12 cellular contexts compared by ENCODE assay signal in genomic region chr1:93692451-93692861, GRCh38. TPM values are rescaled to one million over a fixed set of nuclear protein-coding genes. Genes with fewer than 3 reads are reported as not detected.
DNase-seq lines count a peak whose midpoint lies in the region; ATAC-seq and TF ChIP-seq lines count a peak whose summit lies in the region.
"Had no signal": no experiment of that assay in that cellular context is flagged by ENCODE, and none has a peak within 500 bp of the region (broad histone marks: within the 10 kb centered on the region; RNA-seq: fewer than 3 reads in every experiment).

No MANE protein-coding gene starts in this region.

- H3K4me3 Mint-ChIP-seq in IgD-negative memory B cell, result peak overlapping the region in 2 of 4 donors; percentile 71 to 77
- no peak overlapping the region for H3K4me3 Mint-ChIP-seq in brain
- peak overlapping the region in 7 of 8 donors; percentile 42 to 85 (median 53) for H3K4me3 Mint-ChIP-seq in naive B cell
- H3K4me3 Mint-ChIP-seq: T-helper 17 cell had no signal

- H3K4me1 ChIP-seq in BLaER1, result peaks cover 100% of the 10 kb centered on the region

- DNase-seq in naive B cell (no peak), MV-4-11 (lab: John Stamatoyannopoulos, UW) (no peak), amniotic stem cell (lab: John Stamatoyannopoulos, UW) (no peak), OCI-M1 (lab: John Stamatoyannopoulos, UW) (no peak)
- DNase-seq: effector memory CD4-positive, alpha-beta T cell; islet precursor cell; retina; T-helper 17 cell had no signal

- peak overlapping the region; percentile 97 for H3K27ac ChIP-seq in BLaER1

- TF ChIP-seq CTCF in brain (conservative IDR thresholded peaks at IDR 0.05), result no peak

- H3K36me3 ChIP-seq in BLaER1, result no peaks in the 10 kb centered on the region

- H3K4me2 ChIP-seq in BLaER1, result peak overlapping the region; percentile 92

- H3K9ac ChIP-seq in BLaER1, result peak overlapping the region; percentile 86

- H3K9me3 ChIP-seq in BLaER1, result no peaks in the 10 kb centered on the region

- no peak for ATAC-seq in naive B cell (ENCODE audit: low read depth in 2 of 2)
- no peak for ATAC-seq in HG02798 (IDR thresholded peaks at IDR 0.05; ENCODE audit: poor library complexity, unreplicated experiment)

- H3K36me3 Mint-ChIP-seq in IgD-negative memory B cell, result no peaks in the 10 kb centered on the region
- H3K36me3 Mint-ChIP-seq in brain, result no peaks in the 10 kb centered on the region
- no peaks in the 10 kb centered on the region for H3K36me3 Mint-ChIP-seq in naive B cell

- peak overlapping the region in 2 of 3 donors; percentile 60 to 67 for H3K27ac Mint-ChIP-seq in IgD-negative memory B cell
- peak overlapping the region in 3 of 5 experiments; percentile 44 to 53 (median 51) for H3K27ac Mint-ChIP-seq in brain
- peak overlapping the region in 5 of 6 donors; percentile 12 to 92 (median 55) for H3K27ac Mint-ChIP-seq in naive B cell
- H3K27ac Mint-ChIP-seq: T-helper 17 cell had no signal

- H3K27me3 Mint-ChIP-seq in IgD-negative memory B cell (no peaks in the 10 kb centered on the region), brain (peaks cover 3% of the 10 kb centered on the region), naive B cell (no peaks in the 10 kb centered on the region)

- H4K20me1 ChIP-seq in BLaER1, result no peaks in the 10 kb centered on the region

- H3K9me3 Mint-ChIP-seq in IgD-negative memory B cell (no peaks in the 10 kb centered on the region), brain (peaks cover 0 to 4% (median 0%) of the 10 kb centered on the region in 5 experiments), naive B cell (no peaks in the 10 kb centered on the region)

- H3K4me3 ChIP-seq in BLaER1, result peak overlapping the region; percentile 52

- H3K4me1 Mint-ChIP-seq in IgD-negative memory B cell (peaks cover 38 to 42% (median 39%) of the 10 kb centered on the region in 3 donors), brain (peaks cover 42% of the 10 kb centered on the region), naive B cell (peaks cover 11 to 31% (median 19%) of the 10 kb centered on the region in 3 donors)

- H3K27me3 ChIP-seq in BLaER1, result no peaks in the 10 kb centered on the region

RNA-seq across cellular contexts. Expression of gene BCAR3, which starts 10.8 kb away (rescaled TPM):
- polyA plus RNA-seq in IgD-negative memory B cell, result 2.7 TPM
- 14.4 TPM for polyA plus RNA-seq in brain (ENCODE audit: insufficient read depth, low read depth, low replicate concordance)
- polyA plus RNA-seq in naive B cell (ENCODE audit: low read depth in 6 of 6), result 1 to 10 TPM in 4 of 6 donors, under 1 TPM in 1, not detected in 1; 0.73 to 3.2 (median 1.7) TPM

Comparison
In these comparisons a context has a peak if more than half of its experiments do, and no peak if none do; other contexts are left out.
1. H3K4me3 Mint-ChIP-seq: peak in naive B cell (7 of 8); none in brain (0 of 5).
2. Peak in every context shown above with its lines, with median percentiles within 50 percentile points of each other: H3K27ac Mint-ChIP-seq.